ENCODE assay signal across 10 cellular contexts in the genomic region with DNA sequence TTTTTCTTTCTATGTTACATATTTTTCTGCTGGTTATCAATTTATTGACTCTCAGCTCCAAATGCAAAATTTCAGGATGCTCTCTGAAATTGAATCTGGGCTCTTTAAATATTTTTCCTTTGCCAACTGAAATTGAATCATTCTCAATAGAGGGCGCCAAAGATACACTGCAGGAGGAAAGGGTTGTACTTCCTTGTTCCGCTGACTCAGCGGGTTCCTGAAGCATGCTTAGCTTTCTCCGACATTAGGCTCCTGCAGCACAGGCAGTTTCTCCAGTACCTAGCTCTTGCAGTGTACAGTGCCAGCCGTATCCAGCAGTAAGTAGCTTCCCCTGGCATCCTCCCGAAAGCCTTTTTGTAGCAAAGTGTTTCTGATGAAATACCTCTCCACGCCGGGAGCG. TPM values are rescaled to one million over a fixed set of nuclear protein-coding genes. Genes with fewer than 3 reads are reported as not detected.
DNase-seq lines count a peak whose midpoint lies in the region; ATAC-seq and FAIRE-seq lines count a peak whose summit lies in the region.
"Had no signal": no experiment of that assay in that cellular context is flagged by ENCODE, and none has a peak within 500 bp of the region (broad histone marks: within the 10 kb centered on the region; RNA-seq: fewer than 3 reads in every experiment).

No MANE protein-coding gene starts in this region.

- no peak for FAIRE-seq in HTR-8/SVneo (lab: Jason Lieb, UNC)

- no peaks in the 10 kb centered on the region for H3K9me3 ChIP-seq in T-helper 17 cell (ENCODE audit: control insufficient read depth, low read length, poor library complexity, severe bottlenecking)
- H3K9me3 ChIP-seq: BLaER1 treated with 17β-estradiol and CSF1 and Interleukin-3, amounts not matched to agents 10 nM and 100 nM had no signal

- H3K36me3 Mint-ChIP-seq in activated CD4-positive, alpha-beta T cell treated with anti-CD3 and anti-CD28 coated beads, Interleukin-2, amount 10 ng/mL, durations not matched to agents 24 days and 14 days (ENCODE audit: low read depth): no peaks in the 10 kb centered on the region
- H3K36me3 Mint-ChIP-seq in T-helper 17 cell (ENCODE audit: low read depth): no peaks in the 10 kb centered on the region

- H3K27ac Mint-ChIP-seq in activated CD4-positive, alpha-beta T cell treated with anti-CD3 and anti-CD28 coated beads, Interleukin-2, amount 10 ng/mL, durations not matched to agents 24 days and 14 days: no peak overlapping the region
- no peak overlapping the region for H3K27ac Mint-ChIP-seq in T-helper 17 cell

- intact Hi-C loops in activated CD4-positive, alpha-beta T cell treated with anti-CD3 and anti-CD28 coated beads, Interleukin-2, amount 10 ng/mL, durations not matched to agents 24 days and 14 days (cut with micrococcal nuclease): loop anchor here (10.0 kb wide), 1 partner anchor 974 kb away; no protein-coding TSS in a partner anchor

- H3K4me3 Mint-ChIP-seq in activated CD4-positive, alpha-beta T cell treated with anti-CD3 and anti-CD28 coated beads, Interleukin-2, amount 10 ng/mL, durations not matched to agents 24 days and 14 days: no peak overlapping the region
- no peak overlapping the region for H3K4me3 Mint-ChIP-seq in T-helper 17 cell

- peak; percentile 58 for DNase-seq in activated CD4-positive, alpha-beta T cell treated with anti-CD3 and anti-CD28 coated beads, Interleukin-2, amount 10 ng/mL, durations not matched to agents 24 days and 14 days
- no peak for DNase-seq in activated CD4-positive, alpha-beta T cell treated with anti-CD3 and anti-CD28 coated beads, Interleukin-2, amount 50 U/mL, for 4 hours
- DNase-seq in HTR-8/SVneo (ENCODE audit: insufficient read length, low spot score) (peak; percentile 42), NCI-H82 treated with DMSO at 0.1 percent for 48 hours (lab: John Stamatoyannopoulos, UW; ENCODE audit: unreplicated experiment) (peak; percentile 36), cerebellar cortex (ENCODE audit: low spot score) (peak; percentile 3), midbrain (lab: John Stamatoyannopoulos, UW) (peak; percentile 37), T-helper 17 cell (no peak)

- no peak for ATAC-seq in HG02852 (IDR thresholded peaks at IDR 0.05; ENCODE audit: unreplicated experiment)
- no peak for ATAC-seq in T-helper 17 cell

- no peaks in the 10 kb centered on the region for H3K9me3 Mint-ChIP-seq in activated CD4-positive, alpha-beta T cell treated with anti-CD3 and anti-CD28 coated beads, Interleukin-2, amount 10 ng/mL, durations not matched to agents 24 days and 14 days

- no peaks in the 10 kb centered on the region for H3K27me3 Mint-ChIP-seq in activated CD4-positive, alpha-beta T cell treated with anti-CD3 and anti-CD28 coated beads, Interleukin-2, amount 10 ng/mL, durations not matched to agents 24 days and 14 days
- H3K27me3 Mint-ChIP-seq in T-helper 17 cell: no peaks in the 10 kb centered on the region

- H3K4me1 Mint-ChIP-seq in activated CD4-positive, alpha-beta T cell treated with anti-CD3 and anti-CD28 coated beads, Interleukin-2, amount 10 ng/mL, durations not matched to agents 24 days and 14 days: no peaks in the 10 kb centered on the region
- no peaks in the 10 kb centered on the region for H3K4me1 Mint-ChIP-seq in T-helper 17 cell

RNA-seq across cellular contexts. Expression of a gene that starts 28.8 kb away (rescaled TPM):
- total RNA-seq in activated CD4-positive, alpha-beta T cell treated with anti-CD3 and anti-CD28 coated beads, Interleukin-2, amount 10 ng/mL, durations not matched to agents 24 days and 14 days: not detected in 2 replicates
- not detected for total RNA-seq in T-helper 17 cell
- total RNA-seq: activated CD8-positive, alpha-beta memory T cell treated with anti-CD3 and anti-CD28 coated beads for 36 hours had no signal

Comparison
In these comparisons a context has a peak if more than half of its experiments do, and no peak if none do; other contexts are left out.
1. DNase-seq: peak in activated CD4-positive, alpha-beta T cell treated with anti-CD3 and anti-CD28 coated beads, Interleukin-2, amount 10 ng/mL, durations not matched to agents 24 days and 14 days (single experiment), HTR-8/SVneo (single experiment), NCI-H82 treated with DMSO at 0.1 percent for 48 hours (single experiment), cerebellar cortex (single experiment) and midbrain (single experiment); none in activated CD4-positive, alpha-beta T cell treated with anti-CD3 and anti-CD28 coated beads, Interleukin-2, amount 50 U/mL, for 4 hours (0 of 2) and T-helper 17 cell (0 of 3).